1 cellular context compared by ENCODE assay signal in genomic region chr17:28571255-28572122, GRCh38.
TF ChIP-seq lines count a peak whose summit lies in the region.

Gene PIGS, minus strand, starts transcription at chr17:28571524. Its CDS starts 28 bp downstream, at chr17:28571496.

TF ChIP-seq in HepG2, 621 proteins besides CTCF, POLR2A, EP300 and RAD21 (continued from another document and continues in another):
- TF ChIP-seq ELK4 (CRISPR knock-in tag; IDR thresholded peaks at IDR 0.05; ENCODE audit: borderline replicate concordance) (no peak), ZNF839 (CRISPR knock-in tag; IDR thresholded peaks at IDR 0.05; ENCODE audit: borderline replicate concordance) (no peak), ZNF546 (CRISPR knock-in tag; conservative IDR thresholded peaks at IDR 0.05) (no peak), ZNF350 (CRISPR knock-in tag; IDR thresholded peaks at IDR 0.05; ENCODE audit: borderline replicate concordance, low read depth) (peak; percentile 67; the same call in 1 of the 2 replicates), ZNF646 (CRISPR knock-in tag; IDR thresholded peaks at IDR 0.05) (no peak), ZNF530 (CRISPR knock-in tag; IDR thresholded peaks at IDR 0.05; ENCODE audit: low read depth) (no peak), ZC3H13 (CRISPR knock-in tag; IDR thresholded peaks at IDR 0.05) (no peak), MXD1 (CRISPR knock-in tag; IDR thresholded peaks at IDR 0.05) (peak; percentile 80; the same call in 1 of the 2 replicates), HOMEZ (CRISPR knock-in tag; IDR thresholded peaks at IDR 0.05; ENCODE audit: low read depth) (no peak), ZNF616 (CRISPR knock-in tag; IDR thresholded peaks at IDR 0.05; ENCODE audit: low read depth) (no peak), TBP (CRISPR knock-in tag; IDR thresholded peaks at IDR 0.05) (no peak; the same call in 1 of the 2 replicates), FOXA1 (IDR thresholded peaks at IDR 0.05) (no peak), FOXA1 (CRISPR knock-in tag; IDR thresholded peaks at IDR 0.05) (no peak), ZNF34 (CRISPR knock-in tag; IDR thresholded peaks at IDR 0.05; ENCODE audit: borderline replicate concordance) (0 out of 2 replicates have a peak, but pooled peaks have one; percentile 56), HNRNPLL (IDR thresholded peaks at IDR 0.05; ENCODE audit: low read depth, low read length, poor library complexity, severe bottlenecking) (peak; percentile 92), ZFP36 (IDR thresholded peaks at IDR 0.05; ENCODE audit: borderline replicate concordance, low read depth, low read length, partially characterized antibody) (no peak), CENPT (CRISPR knock-in tag; IDR thresholded peaks at IDR 0.05; ENCODE audit: low read depth) (no peak), ISL2 (CRISPR knock-in tag; IDR thresholded peaks at IDR 0.05) (0 out of 2 replicates have a peak, but pooled peaks have one; percentile 38), HNF4G (IDR thresholded peaks at IDR 0.05; ENCODE audit: borderline replicate concordance, low read depth, low read length) (no peak), HNF4G (CRISPR knock-in tag; IDR thresholded peaks at IDR 0.05; ENCODE audit: borderline replicate concordance, low read depth) (no peak), CSRNP2 (CRISPR knock-in tag; conservative IDR thresholded peaks at IDR 0.05; ENCODE audit: low read depth) (no peak), CBX1 (IDR thresholded peaks at IDR 0.05; ENCODE audit: low read depth) (no peak), RFXANK (CRISPR knock-in tag; IDR thresholded peaks at IDR 0.05) (no peak), ELF3 (CRISPR knock-in tag; IDR thresholded peaks at IDR 0.05) (peak; percentile 60), ZNF678 (CRISPR knock-in tag; IDR thresholded peaks at IDR 0.05) (no peak), ZSCAN30 (CRISPR knock-in tag; IDR thresholded peaks at IDR 0.05) (no peak), PHF21A (CRISPR knock-in tag; IDR thresholded peaks at IDR 0.05) (peak; percentile 62; the same call in 1 of the 2 replicates), ZNF143 (CRISPR knock-in tag; IDR thresholded peaks at IDR 0.05) (no peak), STAG1 (CRISPR knock-in tag; IDR thresholded peaks at IDR 0.05) (no peak), ZFP36L1 (CRISPR knock-in tag; IDR thresholded peaks at IDR 0.05) (no peak), TFAP4 (IDR thresholded peaks at IDR 0.05; ENCODE audit: borderline replicate concordance, low read depth) (no peak; the same call in 1 of the 2 replicates), YEATS2 (CRISPR knock-in tag; IDR thresholded peaks at IDR 0.05; ENCODE audit: borderline replicate concordance) (no peak; the same call in 1 of the 2 replicates), THAP9 (CRISPR knock-in tag; IDR thresholded peaks at IDR 0.05; ENCODE audit: borderline replicate concordance) (no peak; the same call in 1 of the 2 replicates), ZBTB37 (CRISPR knock-in tag; IDR thresholded peaks at IDR 0.05) (no peak), ZFX (CRISPR knock-in tag; IDR thresholded peaks at IDR 0.05; ENCODE audit: low read depth) (peak; percentile 78), ATF4 (CRISPR knock-in tag; IDR thresholded peaks at IDR 0.05) (no peak), ZNF362 (CRISPR knock-in tag; IDR thresholded peaks at IDR 0.05; ENCODE audit: borderline replicate concordance) (no peak), NFKB2 (CRISPR knock-in tag; IDR thresholded peaks at IDR 0.05; ENCODE audit: borderline replicate concordance) (peak; percentile 15; the same call in 1 of the 2 replicates), UBTF (CRISPR knock-in tag; IDR thresholded peaks at IDR 0.05) (peak; percentile 82)
